Comparison of ENCODE assay signal across 34 cellular contexts in genomic region chr18:64055019-64055418, GRCh38.
"Had no signal": no experiment of that assay in that cellular context is flagged by ENCODE, and none has a peak within 500 bp of the region (broad histone marks: within the 10 kb centered on the region; RNA-seq: fewer than 3 reads in every experiment).

No MANE protein-coding gene starts in this region.

- H3K27me3 Mint-ChIP-seq: activated CD8-positive, alpha-beta memory T cell treated with anti-CD3 and anti-CD28 coated beads, Interleukin-2, amount 10 ng/mL, durations not matched to agents 7 days and 5 days; activated naive CD8-positive, alpha-beta T cell treated with anti-CD3 and anti-CD28 coated beads, Interleukin-2, amount 50 U/mL, for 24 hours had no signal

- H3K27ac ChIP-seq: adrenal gland, body of pancreas, esophagus muscularis mucosa, foreskin keratinocyte, gastrocnemius medialis, heart left ventricle, VCaP had no signal

- DNase-seq: activated B cell treated with CpG ODN at 0.5 μM for 24 hours; activated CD4-positive, alpha-beta T cell treated with anti-CD3 and anti-CD28 coated beads for 48 hours; activated CD4-positive, alpha-beta T cell treated with anti-CD3 and anti-CD28 coated beads, Interleukin-2, amount 50 U/mL, for 1 hour; activated CD4-positive, alpha-beta T cell treated with anti-CD3 and anti-CD28 coated beads, Interleukin-2, amount 50 U/mL, for 48 hours; activated CD8-positive, alpha-beta memory T cell treated with anti-CD3 and anti-CD28 coated beads, Interleukin-2, amount 10 ng/mL, durations not matched to agents 7 days and 5 days; activated CD8-positive, alpha-beta memory T cell treated with anti-CD3 and anti-CD28 coated beads, Interleukin-2, amount 50 U/mL, for 4 hours; activated CD8-positive, alpha-beta T cell treated with anti-CD3 and anti-CD28 coated beads for 36 hours; activated effector memory CD4-positive, alpha-beta T cell treated with anti-CD3 and anti-CD28 coated beads, Interleukin-2, amount 50 U/mL, for 16 hours; activated naive CD4-positive, alpha-beta T cell treated with anti-CD3 and anti-CD28 coated beads for 36 hours; activated naive CD8-positive, alpha-beta T cell treated with anti-CD3 and anti-CD28 coated beads for 36 hours; activated naive CD8-positive, alpha-beta T cell treated with anti-CD3 and anti-CD28 coated beads, Interleukin-2, amount 50 U/mL, for 24 hours; activated T-cell treated with anti-CD3 and anti-CD28 coated beads, Interleukin-2, amount 50 U/mL, for 1 hour; activated T-cell treated with anti-CD3 and anti-CD28 coated beads, Interleukin-2, amount 50 U/mL, for 48 hours; adrenal gland; amygdala; aorta; body of pancreas; caudate nucleus; cortex of kidney; dermis blood vessel endothelial cell; effector CD4-positive, alpha-beta T cell; effector memory CD8-positive, alpha-beta T cell; erythroblast; foreskin keratinocyte; gastrocnemius medialis; glutamatergic neuron; heart left ventricle; T-helper 2 cell had no signal

- ATAC-seq: activated CD4-positive, CD25-positive, alpha-beta regulatory T cell treated with anti-CD3 and anti-CD28 coated beads, Interleukin-2, amount 50 U/mL, for 24 hours; activated CD8-positive, alpha-beta memory T cell treated with anti-CD3 and anti-CD28 coated beads, Interleukin-2, amount 10 ng/mL, durations not matched to agents 7 days and 5 days; activated CD8-positive, alpha-beta T cell treated with anti-CD3 and anti-CD28 coated beads for 36 hours; activated naive CD8-positive, alpha-beta T cell treated with anti-CD3 and anti-CD28 coated beads, Interleukin-2, amount 50 U/mL, for 24 hours; body of pancreas; effector memory CD8-positive, alpha-beta T cell; foreskin keratinocyte; gastrocnemius medialis; heart left ventricle had no signal

- H3K36me3 Mint-ChIP-seq: activated CD8-positive, alpha-beta memory T cell treated with anti-CD3 and anti-CD28 coated beads, Interleukin-2, amount 10 ng/mL, durations not matched to agents 7 days and 5 days; activated naive CD4-positive, alpha-beta T cell treated with anti-CD3 and anti-CD28 coated beads, Interleukin-2, amount 50 U/mL, for 24 hours; activated naive CD8-positive, alpha-beta T cell treated with anti-CD3 and anti-CD28 coated beads for 36 hours had no signal

- H3K27me3 ChIP-seq: adrenal gland, body of pancreas, esophagus muscularis mucosa, foreskin keratinocyte, gastrocnemius medialis, heart left ventricle had no signal

- H3K4me1 Mint-ChIP-seq: activated B cell treated with CpG ODN at 0.5 μM for 24 hours; activated CD8-positive, alpha-beta memory T cell treated with anti-CD3 and anti-CD28 coated beads, Interleukin-2, amount 10 ng/mL, durations not matched to agents 7 days and 5 days; activated naive CD4-positive, alpha-beta T cell treated with anti-CD3 and anti-CD28 coated beads, Interleukin-2, amount 50 U/mL, for 24 hours; activated naive CD8-positive, alpha-beta T cell treated with anti-CD3 and anti-CD28 coated beads for 36 hours; activated naive CD8-positive, alpha-beta T cell treated with anti-CD3 and anti-CD28 coated beads, Interleukin-2, amount 50 U/mL, for 24 hours had no signal

- H3K9me3 Mint-ChIP-seq: activated B cell treated with CpG ODN at 0.5 μM for 24 hours; activated naive CD4-positive, alpha-beta T cell treated with anti-CD3 and anti-CD28 coated beads, Interleukin-2, amount 50 U/mL, for 24 hours; activated T-helper 1 cell treated with anti-CD3 and anti-CD28 coated beads, Interleukin-12 subunit alpha, Interleukin-12 subunit beta, Interleukin-2, Interleukin-4 antibody, amounts not matched to agents 30 ng/mL and 10 ng/mL and 1 ng/mL, durations not matched to agents 14 hours and 24 hours and 36 hours; activated T-helper 2 cell treated with anti-CD3 and anti-CD28 coated beads, Interferon-gamma antibody, Interleukin-2, Interleukin-4, amounts not matched to agents 10 μg/mL and 5 μg/mL and 100 μg/mL, durations not matched to agents 14 hours and 24 hours and 36 hours had no signal

- H3K36me3 ChIP-seq: adrenal gland, esophagus muscularis mucosa, gastrocnemius medialis, heart left ventricle had no signal

- H3K27ac Mint-ChIP-seq: activated B cell treated with CpG ODN at 0.5 μM for 24 hours; activated CD8-positive, alpha-beta memory T cell treated with anti-CD3 and anti-CD28 coated beads, Interleukin-2, amount 10 ng/mL, durations not matched to agents 7 days and 5 days; activated CD8-positive, alpha-beta T cell treated with anti-CD3 and anti-CD28 coated beads for 36 hours; activated naive CD4-positive, alpha-beta T cell treated with anti-CD3 and anti-CD28 coated beads for 36 hours; activated naive CD4-positive, alpha-beta T cell treated with anti-CD3 and anti-CD28 coated beads, Interleukin-2, amount 50 U/mL, for 24 hours; activated naive CD8-positive, alpha-beta T cell treated with anti-CD3 and anti-CD28 coated beads for 36 hours; activated naive CD8-positive, alpha-beta T cell treated with anti-CD3 and anti-CD28 coated beads, Interleukin-2, amount 50 U/mL, for 24 hours; activated T-helper 1 cell treated with anti-CD3 and anti-CD28 coated beads, Interleukin-12 subunit alpha, Interleukin-12 subunit beta, Interleukin-2, Interleukin-4 antibody, amounts not matched to agents 30 ng/mL and 10 ng/mL and 1 ng/mL, durations not matched to agents 14 hours and 24 hours and 36 hours; activated T-helper 2 cell treated with anti-CD3 and anti-CD28 coated beads, Interferon-gamma antibody, Interleukin-2, Interleukin-4, amounts not matched to agents 10 μg/mL and 5 μg/mL and 100 μg/mL, durations not matched to agents 14 hours and 24 hours and 36 hours; effector memory CD8-positive, alpha-beta T cell had no signal

- H3K4me3 ChIP-seq: adrenal gland, body of pancreas, esophagus muscularis mucosa, gastrocnemius medialis, heart left ventricle had no signal

- H3K4me1 ChIP-seq: adrenal gland, body of pancreas, esophagus muscularis mucosa, foreskin keratinocyte, gastrocnemius medialis, heart left ventricle had no signal

- H3K9me3 ChIP-seq: adrenal gland, body of pancreas, esophagus muscularis mucosa, gastrocnemius medialis had no signal

- H3K4me3 Mint-ChIP-seq: activated B cell treated with CpG ODN at 0.5 μM for 24 hours; activated CD8-positive, alpha-beta memory T cell treated with anti-CD3 and anti-CD28 coated beads, Interleukin-2, amount 10 ng/mL, durations not matched to agents 7 days and 5 days; activated CD8-positive, alpha-beta T cell treated with anti-CD3 and anti-CD28 coated beads for 36 hours; activated naive CD4-positive, alpha-beta T cell treated with anti-CD3 and anti-CD28 coated beads for 36 hours; activated naive CD4-positive, alpha-beta T cell treated with anti-CD3 and anti-CD28 coated beads, Interleukin-2, amount 50 U/mL, for 24 hours; activated naive CD8-positive, alpha-beta T cell treated with anti-CD3 and anti-CD28 coated beads for 36 hours; activated naive CD8-positive, alpha-beta T cell treated with anti-CD3 and anti-CD28 coated beads, Interleukin-2, amount 50 U/mL, for 24 hours; activated T-helper 1 cell treated with anti-CD3 and anti-CD28 coated beads, Interleukin-12 subunit alpha, Interleukin-12 subunit beta, Interleukin-2, Interleukin-4 antibody, amounts not matched to agents 30 ng/mL and 10 ng/mL and 1 ng/mL, durations not matched to agents 14 hours and 24 hours and 36 hours; effector memory CD8-positive, alpha-beta T cell had no signal
